ENCODE assay signal across 22 cellular contexts in genomic region chr17:1985686-1986085, GRCh38. TPM values are rescaled to one million over a fixed set of nuclear protein-coding genes. Genes with fewer than 3 reads are reported as not detected.
DNase-seq lines count a peak whose midpoint lies in the region; ATAC-seq and TF ChIP-seq lines count a peak whose summit lies in the region.
"Had no signal": no experiment of that assay in that cellular context is flagged by ENCODE, and none has a peak within 500 bp of the region (broad histone marks: within the 10 kb centered on the region; RNA-seq: fewer than 3 reads in every experiment).

No MANE protein-coding gene starts in this region.

- H2BK12ac ChIP-seq in neuronal stem cell (ENCODE audit: low read length) = no peak overlapping the region

- H3K9me3 Mint-ChIP-seq in glutamatergic neuron (ENCODE audit: unreplicated experiment) = peaks cover 14% of the 10 kb centered on the region
- H3K9me3 Mint-ChIP-seq: CD4-positive, alpha-beta memory T cell had no signal

- POLR2A ChIA-PET in RWPE1 (lab: Yijun Ruan, JAX; ENCODE audit: low non-redundant PET) = no interaction called here

- TF ChIP-seq CTCF in RWPE1 (conservative IDR thresholded peaks at IDR 0.05; ENCODE audit: low read depth) (no peak), glutamatergic neuron (IDR thresholded peaks at IDR 0.05; ENCODE audit: partially characterized antibody, unreplicated experiment) (no peak)

- peaks cover 0 to 15% (median 0%) of the 10 kb centered on the region in 3 experiments for H3K27me3 ChIP-seq in neuronal stem cell (ENCODE audit: control insufficient read depth in 3 of 3, insufficient read depth in 3 of 3, low read depth in 1 of 3, low read length in 3 of 3)
- H3K27me3 ChIP-seq: SJSA1 had no signal

- H3K27ac ChIP-seq in RWPE1 (peak overlapping the region; percentile 93), neuronal stem cell (replicated peaks; ENCODE audit: low read length) (no peak overlapping the region)
- H3K27ac ChIP-seq: 22Rv1, PC-9, SJSA1 had no signal

- no peak overlapping the region for H3K23ac ChIP-seq in neuronal stem cell (ENCODE audit: low read depth, low read length, poor library complexity)

- no peak for ATAC-seq in left colon
- ATAC-seq: GM12878 had no signal

- H3K27me3 Mint-ChIP-seq in glutamatergic neuron (ENCODE audit: unreplicated experiment) = peaks cover 3% of the 10 kb centered on the region

- peak overlapping the region; percentile 54 for H3K4me3 Mint-ChIP-seq in glutamatergic neuron (ENCODE audit: unreplicated experiment)
- H3K4me3 Mint-ChIP-seq: CD4-positive, alpha-beta memory T cell had no signal

- peak overlapping the region; percentile 18 for H2AFZ ChIP-seq in neuronal stem cell (ENCODE audit: low read length)
- H2AFZ ChIP-seq: PC-9 had no signal

- no peaks in the 10 kb centered on the region for H3K36me3 ChIP-seq in neuronal stem cell (replicated peaks in 1 of 2; ENCODE audit: control insufficient read depth in 2 of 2, insufficient read depth in 2 of 2, low read length in 2 of 2)
- H3K36me3 ChIP-seq: SJSA1 had no signal

- intact Hi-C loops in left colon (cut with DNase I, micrococcal nuclease) = no loop called here

- H3K79me1 ChIP-seq in neuronal stem cell (ENCODE audit: low read depth, low read length) = no peaks in the 10 kb centered on the region

- H4K8ac ChIP-seq in neuronal stem cell (ENCODE audit: low read depth, low read length) = no peak overlapping the region

- H3K4me1 ChIP-seq in neuronal stem cell (ENCODE audit: control insufficient read depth in 2 of 2, insufficient read depth in 1 of 2, low read depth in 1 of 2, low read length in 2 of 2) = peaks cover 8 to 14% of the 10 kb centered on the region in 2 donors

- WGBS in neuronal stem cell (ENCODE audit: extremely low coverage in 2 of 2, insufficient read length in 2 of 2, insufficient replicate concordance in 1 of 2), 2 donors = no CpG with 5 or more reads among the region's 4 CpGs

- H3K14ac ChIP-seq in neuronal stem cell (ENCODE audit: low read length) = no peak overlapping the region

- H3K4me1 Mint-ChIP-seq in glutamatergic neuron (ENCODE audit: low read depth, unreplicated experiment) = peaks cover 38% of the 10 kb centered on the region

- no peak overlapping the region for H3K4ac ChIP-seq in neuronal stem cell (ENCODE audit: low read length)

- H3K9ac ChIP-seq in neuronal stem cell (ENCODE audit: low read depth, low read length, poor library complexity) = no peak overlapping the region

- peak overlapping the region; percentile 67 for H3K27ac Mint-ChIP-seq in glutamatergic neuron (ENCODE audit: unreplicated experiment)

- no peak overlapping the region for H3K4me2 ChIP-seq in neuronal stem cell (ENCODE audit: insufficient read depth, low read length, poor library complexity, severe bottlenecking)
- H3K4me2 ChIP-seq: PC-9 had no signal

- H4K91ac ChIP-seq in neuronal stem cell (ENCODE audit: low read depth, low read length, poor library complexity) = no peak overlapping the region

- H2BK15ac ChIP-seq in neuronal stem cell (ENCODE audit: low read length) = no peak overlapping the region

- no peak overlapping the region for H3K4me3 ChIP-seq in neuronal stem cell (ENCODE audit: low read length in 2 of 2)
- H3K4me3 ChIP-seq: GM12878, PC-9, SJSA1 had no signal

- H3K18ac ChIP-seq in neuronal stem cell (ENCODE audit: low read length) = no peak overlapping the region

- no peak overlapping the region for H2BK5ac ChIP-seq in neuronal stem cell (ENCODE audit: low read length)

- no peaks in the 10 kb centered on the region for H3K9me3 ChIP-seq in neuronal stem cell (replicated peaks in 1 of 2; ENCODE audit: control insufficient read depth in 2 of 2, insufficient read depth in 1 of 2, low read depth in 1 of 2, low read length in 2 of 2)
- H3K9me3 ChIP-seq: SJSA1 had no signal

- DNase-seq in NCI-H2171 (lab: John Stamatoyannopoulos, UW) (peak; percentile 43), NCI-H2171 treated with DMSO at 0.1 percent for 48 hours (lab: John Stamatoyannopoulos, UW) (no peak), RWPE1 (ENCODE audit: low spot score) (no peak), glutamatergic neuron (peak; percentile 57), neuronal stem cell (ENCODE audit: low spot score) (no peak), left colon (no peak), T-helper 1 cell (no peak)
- DNase-seq in effector CD4-positive, alpha-beta T cell = no peak
- DNase-seq: CD4-positive, alpha-beta memory T cell; DMS79 treated with DMSO at 0.1 percent for 48 hours; GDM1; IMR-90; Kasumi-1; NCI-H1105; NCI-H1694; NCI-H345; NCI-H526; NK-92 treated with Interleukin-12 subunit alpha and Interleukin-12 subunit beta, amount 100 ng/mL, for 24 hours; PC-9 had no signal

- CTCF ChIA-PET in RWPE1 (lab: Yijun Ruan, JAX) = no interaction called here

- no peak overlapping the region for H2BK120ac ChIP-seq in neuronal stem cell (ENCODE audit: low read depth, low read length)

- peaks cover 4% of the 10 kb centered on the region for H3K36me3 Mint-ChIP-seq in glutamatergic neuron (ENCODE audit: unreplicated experiment)
- H3K36me3 Mint-ChIP-seq: CD4-positive, alpha-beta memory T cell had no signal

- no peak overlapping the region for H2AK5ac ChIP-seq in neuronal stem cell (ENCODE audit: low read depth, low read length)

RNA-seq across cellular contexts. Expression of gene RTN4RL1, which starts 39.4 kb away (rescaled TPM):
- 50.3 TPM for total RNA-seq in glutamatergic neuron (ENCODE audit: unreplicated experiment)
- polyA plus RNA-seq in neuronal stem cell (2013, experiment 1 of 2) = 4.0 TPM
- polyA plus RNA-seq in neuronal stem cell (2013, experiment 2 of 2) = 3.9 TPM
- total RNA-seq in left colon = under 1 TPM; 0.15 to 0.36 TPM
- total RNA-seq: SJSA1 had no signal

RNA-seq across cellular contexts. Expression of gene DPH1, which starts 44.3 kb away (rescaled TPM):
- total RNA-seq in glutamatergic neuron (ENCODE audit: unreplicated experiment) (36.4 TPM), left colon (10 to 100 TPM; 31.2 to 35.1 TPM)
- 19.6 TPM for polyA plus RNA-seq in neuronal stem cell (2013, experiment 1 of 2)
- polyA plus RNA-seq in neuronal stem cell (2013, experiment 2 of 2) = 18.0 TPM

RNA-seq across cellular contexts. Expression of gene OVCA2, which starts 56.1 kb away (rescaled TPM):
- total RNA-seq in glutamatergic neuron (ENCODE audit: unreplicated experiment) (16.3 TPM), left colon (10 to 100 TPM; 39.2 to 39.7 TPM)
- polyA plus RNA-seq in neuronal stem cell (2013, experiment 1 of 2) = 13.9 TPM
- 14.2 TPM for polyA plus RNA-seq in neuronal stem cell (2013, experiment 2 of 2)

Comparison
In these comparisons a context has a peak if more than half of its experiments do, and no peak if none do; other contexts are left out.
1. DNase-seq: peak in NCI-H2171 (single experiment) and glutamatergic neuron (single experiment); none in NCI-H2171 treated with DMSO at 0.1 percent for 48 hours (single experiment), RWPE1 (single experiment), neuronal stem cell (single experiment), left colon (0 of 2), effector CD4-positive, alpha-beta T cell (single experiment) and T-helper 1 cell (0 of 5).
2. RNA of gene RTN4RL1, which starts 39.4 kb away (total RNA-seq): 50.3 TPM in glutamatergic neuron (single experiment); 0.15 to 0.36 TPM in left colon; every median in the first group is over 10 times any median in the second.